ENCODE assay signal across 17 cellular contexts in the genomic region with DNA sequence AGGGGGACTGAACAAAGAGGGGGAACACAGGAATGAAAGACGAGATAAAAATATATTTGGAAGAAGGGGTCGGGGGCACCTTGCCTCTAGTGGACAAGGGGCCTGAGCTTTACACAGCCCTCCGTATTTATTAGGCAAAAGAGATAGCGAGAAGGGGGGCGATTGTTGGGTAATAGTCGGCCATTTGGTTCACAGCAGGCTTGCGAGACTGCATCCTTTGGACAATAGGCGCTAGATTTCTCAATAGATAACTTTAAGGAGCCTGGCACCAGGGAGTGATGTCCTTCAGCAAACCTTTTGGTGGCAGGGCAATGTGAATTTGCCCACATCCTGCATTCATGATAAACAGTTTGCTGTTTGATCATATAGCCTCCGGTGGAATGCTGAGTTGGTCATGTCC.
"Had no signal": no experiment of that assay in that cellular context is flagged by ENCODE, and none has a peak within 500 bp of the region (broad histone marks: within the 10 kb centered on the region; RNA-seq: fewer than 3 reads in every experiment).

No MANE protein-coding gene starts in this region.

- H3K9me3 ChIP-seq: colonic mucosa, heart left ventricle, mucosa of descending colon, sigmoid colon, stomach, thoracic aorta, transverse colon had no signal

- H3K27me3 Mint-ChIP-seq: naive thymus-derived CD8-positive, alpha-beta T cell had no signal

- H3K27ac ChIP-seq: colonic mucosa, heart left ventricle, sigmoid colon, skin epidermis, stomach, thoracic aorta, transverse colon had no signal

- DNase-seq: colonic mucosa; dermis blood vessel endothelial cell; heart left ventricle; hippocampal formation; left colon; mammary epithelial cell; mucosa of descending colon; naive thymus-derived CD8-positive, alpha-beta T cell; posterior cingulate gyrus; sigmoid colon; stimulated activated naive CD4-positive, alpha-beta T cell; stomach; substantia nigra; transverse colon had no signal

- ATAC-seq: heart left ventricle; left colon; mucosa of descending colon; naive thymus-derived CD8-positive, alpha-beta T cell had no signal

- H3K4me3 ChIP-seq: colonic mucosa, heart left ventricle, mucosa of descending colon, sigmoid colon, skin epidermis, stomach, thoracic aorta, transverse colon had no signal

- H3K36me3 ChIP-seq: colonic mucosa, heart left ventricle, sigmoid colon, stomach, thoracic aorta, transverse colon had no signal

- H3K4me1 ChIP-seq: colonic mucosa had no signal

- FAIRE-seq: frontal cortex had no signal

- H3K27me3 ChIP-seq: colonic mucosa, heart left ventricle, sigmoid colon, stomach, transverse colon had no signal
